Comparison of ENCODE assay signal across 17 cellular contexts in genomic region chr1:2540816-2541492, GRCh38. TPM values are rescaled to one million over a fixed set of nuclear protein-coding genes. Genes with fewer than 3 reads are reported as not detected.
DNase-seq lines count a peak whose midpoint lies in the region; ATAC-seq, FAIRE-seq and TF ChIP-seq lines count a peak whose summit lies in the region.
"Had no signal": no experiment of that assay in that cellular context is flagged by ENCODE, and none has a peak within 500 bp of the region (broad histone marks: within the 10 kb centered on the region; RNA-seq: fewer than 3 reads in every experiment).

No MANE protein-coding gene starts in this region.

- peaks cover 9% of the 10 kb centered on the region for H3K27me3 Mint-ChIP-seq in neural crest cell (ENCODE audit: low read depth)

- no peaks in the 10 kb centered on the region for H4K20me1 ChIP-seq in SK-N-SH (ENCODE audit: insufficient read depth)
- no peaks in the 10 kb centered on the region for H4K20me1 ChIP-seq in K562 (replicated peaks; ENCODE audit: control insufficient read depth, insufficient read depth, low read length)
- H4K20me1 ChIP-seq in Karpas-422 (ENCODE audit: insufficient read depth, low read depth, low read length): no peaks in the 10 kb centered on the region

- no peak overlapping the region for H3K27ac ChIP-seq in SK-N-SH (ENCODE audit: low read depth in 2 of 2, low read length in 1 of 2)
- H3K27ac ChIP-seq in K562 (ENCODE audit: extremely low read depth, low read depth, low read length): peak overlapping the region; percentile 63; the same call in 2 of the 3 replicates
- no peak overlapping the region for H3K27ac ChIP-seq in Karpas-422 (ENCODE audit: low read length)
- H3K27ac ChIP-seq: gastroesophageal sphincter had no signal

- CTCF ChIA-PET in SK-N-SH (lab: Yijun Ruan, JAX) (interaction anchor here (0.8 kb wide), 1 partner anchor 10 kb away, joined by 3 read pairs; no protein-coding TSS in a partner anchor), K562 (lab: Yijun Ruan, JAX; ENCODE audit: low intra/inter-chr PET ratio) (no interaction called here)

- H3K4me2 ChIP-seq in SK-N-SH (no peak overlapping the region), K562 (ENCODE audit: insufficient read depth, low read length) (peak overlapping the region; percentile 54), Karpas-422 (ENCODE audit: low read depth, low read length, poor library complexity, severe bottlenecking) (no peak overlapping the region)

- H3K79me2 ChIP-seq in SK-N-SH (ENCODE audit: insufficient read depth) (no peaks in the 10 kb centered on the region), K562 (ENCODE audit: control insufficient read depth, insufficient read depth, low read length) (no peaks in the 10 kb centered on the region), Karpas-422 (ENCODE audit: low read length) (no peaks in the 10 kb centered on the region)

- no peak overlapping the region for H3K4me3 ChIP-seq in SK-N-SH (ENCODE audit: low read depth in 2 of 2, low read length in 1 of 2)
- peak overlapping the region; percentile 7; the same call in 1 of the 2 replicates for H3K4me3 ChIP-seq in K562
- no peak overlapping the region for H3K4me3 ChIP-seq in Karpas-422 (ENCODE audit: low read length)
- H3K4me3 ChIP-seq: gastroesophageal sphincter, lung had no signal

- H3K27ac Mint-ChIP-seq in neural crest cell (ENCODE audit: unreplicated experiment): no peak overlapping the region
- H3K27ac Mint-ChIP-seq: activated naive CD4-positive, alpha-beta T cell treated with anti-CD3 and anti-CD28 coated beads, Interleukin-2, amount 10 ng/mL, durations not matched to agents 7 days and 5 days; dendritic cell treated with granulocyte-macrophage colony-stimulating factor and Interleukin-4, amounts not matched to agents 40 ng/mL and 50 ng/mL, for 4 days; natural killer cell; T-helper 1 cell treated with Interleukin-12 subunit alpha and Interleukin-12 subunit beta and Interleukin-4 antibody, amounts not matched to agents 30 μg/mL and 1 μg/mL, for 36 hours had no signal

- H3K9me3 ChIP-seq in SK-N-SH: no peaks in the 10 kb centered on the region
- no peaks in the 10 kb centered on the region for H3K9me3 ChIP-seq in K562 (replicated peaks; ENCODE audit: control insufficient read depth, insufficient read depth, low read depth, low read length)
- no peaks in the 10 kb centered on the region for H3K9me3 ChIP-seq in Karpas-422 (ENCODE audit: low read length)
- H3K9me3 ChIP-seq: gastroesophageal sphincter had no signal

- H3F3A ChIP-seq in SK-N-SH (replicated peaks; ENCODE audit: insufficient read depth): no peaks in the 10 kb centered on the region

- TF ChIP-seq POLR2A in K562 (conservative IDR thresholded peaks at IDR 0.05): no peak

- no TSS peak for BruUV-seq in K562 (replicated peaks; lab: Mats Ljungman, UMichigan)

- no peaks in the 10 kb centered on the region for H3K9me2 ChIP-seq in SK-N-SH
- H3K9me2 ChIP-seq in Karpas-422 (replicated peaks; ENCODE audit: insufficient read depth, low read length): no peaks in the 10 kb centered on the region

- POLR2A ChIA-PET in SK-N-SH (lab: Yijun Ruan, JAX) (no interaction called here), K562 (lab: Yijun Ruan, JAX) (interaction anchor here (0.6 to 0.7 kb wide), 2 partner anchors 8 to 86 kb away, joined by 4 read pairs; no protein-coding TSS in a partner anchor)

- H3K36me3 ChIP-seq in SK-N-SH (replicated peaks in 1 of 2; ENCODE audit: control insufficient read depth in 1 of 2, insufficient read depth in 2 of 2, low read length in 1 of 2) (no peaks in the 10 kb centered on the region), K562 (ENCODE audit: control insufficient read depth, insufficient read depth, low read length) (no peaks in the 10 kb centered on the region), Karpas-422 (ENCODE audit: insufficient read depth, low read length) (no peaks in the 10 kb centered on the region)
- H3K36me3 ChIP-seq: gastroesophageal sphincter had no signal

- H3K4me1 Mint-ChIP-seq in neural crest cell: peaks cover 33% of the 10 kb centered on the region

- H2AFZ ChIP-seq in SK-N-SH (ENCODE audit: low read depth) (no peak overlapping the region), K562 (ENCODE audit: low read depth, low read length) (peak overlapping the region; percentile 78), Karpas-422 (ENCODE audit: low read length) (no peak overlapping the region)

- ATAC-seq in SK-N-SH treated with all-trans-retinoic acid at 6 μM for 48 hours: no peak
- ATAC-seq in K562: peak; percentile 9; the same call in 2 of the 3 replicates
- ATAC-seq in HG02571 (IDR thresholded peaks at IDR 0.05; ENCODE audit: unreplicated experiment): no peak
- ATAC-seq: gastroesophageal sphincter had no signal

- no peak for TF ChIP-seq RAD21 in SK-N-SH (IDR thresholded peaks at IDR 0.05; ENCODE audit: low read length)
- TF ChIP-seq RAD21 in K562 (CRISPR knock-in tag; conservative IDR thresholded peaks at IDR 0.05 in 1 of 2, IDR thresholded peaks at IDR 0.05 in 1 of 2): no peak

- H3K4me1 ChIP-seq in SK-N-SH (ENCODE audit: control insufficient read depth in 1 of 2, insufficient read depth in 2 of 2, low read depth in 1 of 2, low read length in 1 of 2) (peaks cover 0 to 42% of the 10 kb centered on the region in 2 experiments; a peak in 1 of 4 replicates), K562 (replicated peaks in 1 of 2; ENCODE audit: control insufficient read depth in 2 of 2, insufficient read depth in 2 of 2, low read length in 2 of 2) (peaks cover 54 to 81% of the 10 kb centered on the region in 2 experiments), Karpas-422 (ENCODE audit: low read length) (peaks cover 5% of the 10 kb centered on the region)

- 51% methylated on average over 20 of the region's 39 CpGs for WGBS in SK-N-SH (ENCODE audit: low lambda C conversion rate)
- 38% methylated on average over 7 of the region's 39 CpGs for WGBS in K562 (ENCODE audit: insufficient coverage, low coverage, missing lambda C conversion rate)

- no peaks in the 10 kb centered on the region for H3K9me3 Mint-ChIP-seq in neural crest cell
- H3K9me3 Mint-ChIP-seq: activated naive CD4-positive, alpha-beta T cell treated with anti-CD3 and anti-CD28 coated beads, Interleukin-2, amount 10 ng/mL, durations not matched to agents 7 days and 5 days; dendritic cell treated with granulocyte-macrophage colony-stimulating factor and Interleukin-4, amounts not matched to agents 40 ng/mL and 50 ng/mL, for 4 days; natural killer cell; T-helper 1 cell treated with Interleukin-12 subunit alpha and Interleukin-12 subunit beta and Interleukin-4 antibody, amounts not matched to agents 30 μg/mL and 1 μg/mL, for 36 hours had no signal

- peak; percentile 60 for DNase-seq in SK-N-SH
- peak; percentile 20 for DNase-seq in NCI-H1694 (lab: John Stamatoyannopoulos, UW)
- peak; percentile 71 to 80 (median 74) for DNase-seq in K562 (ENCODE audit: extremely low read depth in 1 of 4, low spot score in 3 of 4)
- DNase-seq in neural crest cell (ENCODE audit: low read depth, low spot score): peak; percentile 58
- DNase-seq in Karpas-422: no peak
- DNase-seq in T-helper 9 cell: no peak
- DNase-seq: ACHN; activated naive CD4-positive, alpha-beta T cell treated with anti-CD3 and anti-CD28 coated beads, Interleukin-2, amount 10 ng/mL, durations not matched to agents 7 days and 5 days; natural killer cell; NCI-H187 treated with DMSO at 0.1 percent for 48 hours; NK-92 treated with Interleukin-12 subunit alpha and Interleukin-12 subunit beta, amount 100 ng/mL, for 24 hours had no signal

- TF ChIP-seq CTCF in SK-N-SH (IDR thresholded peaks at IDR 0.05) (no peak), K562 (IDR thresholded peaks at IDR 0.05 in 2 of 3, conservative IDR thresholded peaks at IDR 0.05 in 1 of 3; ENCODE audit: insufficient read depth in 2 of 3, low read depth in 1 of 3, low read length in 3 of 3) (no peak), neural crest cell (conservative IDR thresholded peaks at IDR 0.05) (no peak)

- H3K9ac ChIP-seq in SK-N-SH (no peak overlapping the region), K562 (ENCODE audit: insufficient read depth in 1 of 2, low read depth in 2 of 2, low read length in 2 of 2) (peak overlapping the region; percentile 40 to 84; a peak in 3 of 4 replicates), Karpas-422 (ENCODE audit: low read length) (no peak overlapping the region)

- no peaks in the 10 kb centered on the region for H3K36me3 Mint-ChIP-seq in neural crest cell (ENCODE audit: low read depth)
- H3K36me3 Mint-ChIP-seq: activated naive CD4-positive, alpha-beta T cell treated with anti-CD3 and anti-CD28 coated beads, Interleukin-2, amount 10 ng/mL, durations not matched to agents 7 days and 5 days; natural killer cell had no signal

- FAIRE-seq in K562 (lab: Jason Lieb, UNC): no peak

- H3K4me3 Mint-ChIP-seq in neural crest cell: peak overlapping the region; percentile 82
- H3K4me3 Mint-ChIP-seq: activated naive CD4-positive, alpha-beta T cell treated with anti-CD3 and anti-CD28 coated beads, Interleukin-2, amount 10 ng/mL, durations not matched to agents 7 days and 5 days; dendritic cell treated with granulocyte-macrophage colony-stimulating factor and Interleukin-4, amounts not matched to agents 40 ng/mL and 50 ng/mL, for 4 days; natural killer cell; T-helper 1 cell treated with Interleukin-12 subunit alpha and Interleukin-12 subunit beta and Interleukin-4 antibody, amounts not matched to agents 30 μg/mL and 1 μg/mL, for 36 hours had no signal

- H3K9me1 ChIP-seq in K562 (ENCODE audit: control insufficient read depth, insufficient read depth, low read length): peaks cover 7% of the 10 kb centered on the region

- in situ Hi-C loops in K562 (cut with MboI): loop anchor here (25.0 kb wide), 1 partner anchor 354 kb away; the partner anchor contains the start of gene FAAP20

- H3K27me3 ChIP-seq in SK-N-SH (ENCODE audit: insufficient read depth) (no peaks in the 10 kb centered on the region), K562 (ENCODE audit: control insufficient read depth in 2 of 2, insufficient read depth in 2 of 2, low read length in 2 of 2) (peaks cover 5 to 22% of the 10 kb centered on the region in 2 experiments; a peak in 4 of 5 replicates), Karpas-422 (ENCODE audit: low read length) (no peaks in the 10 kb centered on the region)

- intact Hi-C loops in K562 (cut with micrococcal nuclease): loop anchor here (10.0 kb wide), 2 partner anchors 104 to 346 kb away; partner anchors contain the start of gene FAAP20

- TF ChIP-seq EP300 in SK-N-SH (IDR thresholded peaks at IDR 0.05; ENCODE audit: borderline replicate concordance in 1 of 2, low read depth in 1 of 2, low read length in 1 of 2) (no peak), K562 (IDR thresholded peaks at IDR 0.05; ENCODE audit: low read length) (no peak)

RNA-seq across cellular contexts. Expression of gene HES5, which starts 10.9 kb away (rescaled TPM):
- polyA plus RNA-seq in SK-N-SH (2012; rRNA removed) (0.03 and 0.05 TPM in 2 replicates), K562 (2011; rRNA removed) (not detected in 2 replicates), K562 (2014; fragmentation: Illumina TruSeq; extraction: Trizol) (not detected in 2 replicates), K562 (2014; fragmentation: Nextera tagmentation; extraction: Ambion mirVana) (not detected), K562 (2014; rRNA removed) (not detected in 2 replicates)
- 0.06 TPM in 1 of 2 replicates, not detected in the other for polyA plus RNA-seq in SK-N-SH (2012; cell fraction: cytosol; rRNA removed)
- 0.14 and 0.20 TPM in 2 replicates for polyA plus RNA-seq in SK-N-SH (2012; cell fraction: nucleus; rRNA removed)
- total RNA-seq in K562 (2011; cell fraction: chromatin; rRNA removed; ENCODE audit: low replicate concordance): not detected in 2 replicates
- total RNA-seq in K562 (2011; cell fraction: nucleolus; rRNA removed): not detected in 2 replicates
- total RNA-seq in K562 (2011; cell fraction: nucleoplasm; rRNA removed): not detected in 2 replicates
- total RNA-seq in K562 (2014; rRNA removed) (not detected in 2 replicates), K562 (2014; rRNA removed; fragmentation: Illumina TruSeq; extraction: Trizol) (not detected in 2 replicates), K562 (2015; rRNA removed; fragmentation: Illumina TruSeq; extraction: Trizol) (not detected in 2 replicates), K562 (2021) (not detected in 2 replicates), neural crest cell (90.9 and 92.2 TPM in 2 replicates)
- 0.04 TPM in 1 of 2 replicates, not detected in the other for polyA plus RNA-seq in K562 (2011; cell fraction: cytosol; rRNA removed)
- polyA plus RNA-seq in K562 (2011; cell fraction: nucleus; rRNA removed): not detected in 2 replicates
- polyA plus RNA-seq in K562 (2012): not detected in 2 replicates
- not detected in 2 replicates for polyA minus RNA-seq in K562 (2011; rRNA and poly(A)+ RNA removed)
- polyA minus RNA-seq in K562 (2011; cell fraction: cytosol; rRNA and poly(A)+ RNA removed): not detected in 2 replicates
- polyA minus RNA-seq in K562 (2011; cell fraction: nucleus; rRNA and poly(A)+ RNA removed): not detected in 2 replicates
- not detected in 2 replicates for total RNA-seq in Karpas-422 (2014; rRNA removed; shearing (Covaris generic); ENCODE audit: low replicate concordance)
- total RNA-seq: gastroesophageal sphincter, natural killer cell had no signal

RNA-seq across cellular contexts. Expression of gene PANK4, which starts 14.6 kb away (rescaled TPM):
- polyA plus RNA-seq in SK-N-SH (2012; rRNA removed) (15.1 and 16.6 TPM in 2 replicates), K562 (2011; rRNA removed) (23.3 and 39.3 TPM in 2 replicates), K562 (2014; fragmentation: Illumina TruSeq; extraction: Trizol) (31.5 and 31.8 TPM in 2 replicates), K562 (2014; fragmentation: Nextera tagmentation; extraction: Ambion mirVana) (1 to 10 TPM in 1 of 2 experiments, under 1 TPM in 1; 0.93 to 1.4 TPM), K562 (2014; rRNA removed) (41.3 and 42.3 TPM in 2 replicates)
- 5.9 and 8.7 TPM in 2 replicates for polyA plus RNA-seq in SK-N-SH (2012; cell fraction: cytosol; rRNA removed)
- polyA plus RNA-seq in SK-N-SH (2012; cell fraction: nucleus; rRNA removed): 64.1 and 71.4 TPM in 2 replicates
- total RNA-seq in K562 (2011; cell fraction: chromatin; rRNA removed; ENCODE audit: low replicate concordance): 114 and 307 TPM in 2 replicates
- 194 and 202 TPM in 2 replicates for total RNA-seq in K562 (2011; cell fraction: nucleolus; rRNA removed)
- 119 and 146 TPM in 2 replicates for total RNA-seq in K562 (2011; cell fraction: nucleoplasm; rRNA removed)
- total RNA-seq in K562 (2014; rRNA removed) (39.6 and 50.7 TPM in 2 replicates), K562 (2014; rRNA removed; fragmentation: Illumina TruSeq; extraction: Trizol) (15.3 and 19.2 TPM in 2 replicates), K562 (2015; rRNA removed; fragmentation: Illumina TruSeq; extraction: Trizol) (29.7 and 32.0 TPM in 2 replicates), K562 (2021) (55.6 and 61.3 TPM in 2 replicates), neural crest cell (62.5 and 65.5 TPM in 2 replicates)
- polyA plus RNA-seq in K562 (2011; cell fraction: cytosol; rRNA removed): 21.3 and 25.3 TPM in 2 replicates
- polyA plus RNA-seq in K562 (2011; cell fraction: nucleus; rRNA removed): 181 and 249 TPM in 2 replicates
- 28.4 and 32.3 TPM in 2 replicates for polyA plus RNA-seq in K562 (2012)
- 22.3 and 22.4 TPM in 2 replicates for polyA minus RNA-seq in K562 (2011; rRNA and poly(A)+ RNA removed)
- 35.2 and 42.6 TPM in 2 replicates for polyA minus RNA-seq in K562 (2011; cell fraction: cytosol; rRNA and poly(A)+ RNA removed)
- 116 and 142 TPM in 2 replicates for polyA minus RNA-seq in K562 (2011; cell fraction: nucleus; rRNA and poly(A)+ RNA removed)
- 25.1 and 25.8 TPM in 2 replicates for total RNA-seq in Karpas-422 (2014; rRNA removed; shearing (Covaris generic); ENCODE audit: low replicate concordance)

RNA-seq across cellular contexts. Expression of gene TNFRSF14, which starts 15.2 kb away (rescaled TPM):
- polyA plus RNA-seq in SK-N-SH (2012; rRNA removed) (0.19 and 0.28 TPM in 2 replicates), K562 (2011; rRNA removed) (0.68 and 1.3 TPM in 2 replicates), K562 (2014; fragmentation: Illumina TruSeq; extraction: Trizol) (0.58 and 0.89 TPM in 2 replicates), K562 (2014; fragmentation: Nextera tagmentation; extraction: Ambion mirVana) (not detected), K562 (2014; rRNA removed) (1.6 and 2.3 TPM in 2 replicates)
- polyA plus RNA-seq in SK-N-SH (2012; cell fraction: cytosol; rRNA removed): 0.03 and 0.08 TPM in 2 replicates
- polyA plus RNA-seq in SK-N-SH (2012; cell fraction: nucleus; rRNA removed): 0.61 and 0.96 TPM in 2 replicates
- total RNA-seq in K562 (2011; cell fraction: chromatin; rRNA removed; ENCODE audit: low replicate concordance): 2.5 and 7.5 TPM in 2 replicates
- total RNA-seq in K562 (2011; cell fraction: nucleolus; rRNA removed): 4.8 and 5.5 TPM in 2 replicates
- total RNA-seq in K562 (2011; cell fraction: nucleoplasm; rRNA removed): 3.3 and 3.4 TPM in 2 replicates
- total RNA-seq in K562 (2014; rRNA removed) (0.68 and 0.73 TPM in 2 replicates), K562 (2014; rRNA removed; fragmentation: Illumina TruSeq; extraction: Trizol) (0.11 and 0.16 TPM in 2 replicates), K562 (2015; rRNA removed; fragmentation: Illumina TruSeq; extraction: Trizol) (1.1 and 1.3 TPM in 2 replicates), K562 (2021) (1.8 and 2.1 TPM in 2 replicates), neural crest cell (0.61 TPM in 2 replicates)
- 0.97 and 1.0 TPM in 2 replicates for polyA plus RNA-seq in K562 (2011; cell fraction: cytosol; rRNA removed)
- 11.2 and 14.0 TPM in 2 replicates for polyA plus RNA-seq in K562 (2011; cell fraction: nucleus; rRNA removed)
- 3.3 and 11.5 TPM in 2 replicates for polyA plus RNA-seq in K562 (2012)
- polyA minus RNA-seq in K562 (2011; rRNA and poly(A)+ RNA removed): 0.15 and 0.18 TPM in 2 replicates
- polyA minus RNA-seq in K562 (2011; cell fraction: cytosol; rRNA and poly(A)+ RNA removed): not detected in 2 replicates
- polyA minus RNA-seq in K562 (2011; cell fraction: nucleus; rRNA and poly(A)+ RNA removed): 1.6 and 2.0 TPM in 2 replicates
- total RNA-seq in Karpas-422 (2014; rRNA removed; shearing (Covaris generic); ENCODE audit: low replicate concordance): 10.3 and 15.6 TPM in 2 replicates

RNA-seq across cellular contexts. Expression of gene PRXL2B, which starts 45.6 kb away (rescaled TPM):
- 28.0 and 33.7 TPM in 2 replicates for polyA plus RNA-seq in SK-N-SH (2012; rRNA removed)
- polyA plus RNA-seq in SK-N-SH (2012; cell fraction: cytosol; rRNA removed): 13.0 and 22.1 TPM in 2 replicates
- polyA plus RNA-seq in SK-N-SH (2012; cell fraction: nucleus; rRNA removed): 43.9 and 44.0 TPM in 2 replicates
- total RNA-seq in K562 (2011; cell fraction: chromatin; rRNA removed; ENCODE audit: low replicate concordance): 4.0 and 14.5 TPM in 2 replicates
- total RNA-seq in K562 (2011; cell fraction: nucleolus; rRNA removed): 13.0 and 14.3 TPM in 2 replicates
- total RNA-seq in K562 (2011; cell fraction: nucleoplasm; rRNA removed): 5.5 and 8.1 TPM in 2 replicates
- 14.0 and 16.4 TPM in 2 replicates for total RNA-seq in K562 (2014; rRNA removed)
- total RNA-seq in K562 (2014; rRNA removed; fragmentation: Illumina TruSeq; extraction: Trizol): 3.3 and 4.1 TPM in 2 replicates
- total RNA-seq in K562 (2015; rRNA removed; fragmentation: Illumina TruSeq; extraction: Trizol): 11.8 TPM in 2 replicates
- total RNA-seq in K562 (2021): 25.3 and 28.1 TPM in 2 replicates
- polyA plus RNA-seq in K562 (2011; rRNA removed): 6.7 and 7.0 TPM in 2 replicates
- 9.9 and 25.7 TPM in 2 replicates for polyA plus RNA-seq in K562 (2011; cell fraction: cytosol; rRNA removed)
- polyA plus RNA-seq in K562 (2011; cell fraction: nucleus; rRNA removed): 20.2 and 28.6 TPM in 2 replicates
- 11.9 and 22.1 TPM in 2 replicates for polyA plus RNA-seq in K562 (2012)
- polyA plus RNA-seq in K562 (2014; fragmentation: Illumina TruSeq; extraction: Trizol): 15.2 and 16.6 TPM in 2 replicates
- 1 to 10 TPM in 1 of 2 experiments, under 1 TPM in 1; 0.99 to 1.7 TPM for polyA plus RNA-seq in K562 (2014; fragmentation: Nextera tagmentation; extraction: Ambion mirVana)
- 17.6 and 20.7 TPM in 2 replicates for polyA plus RNA-seq in K562 (2014; rRNA removed)
- 1.8 and 4.0 TPM in 2 replicates for polyA minus RNA-seq in K562 (2011; rRNA and poly(A)+ RNA removed)
- polyA minus RNA-seq in K562 (2011; cell fraction: cytosol; rRNA and poly(A)+ RNA removed): 3.9 and 7.0 TPM in 2 replicates
- polyA minus RNA-seq in K562 (2011; cell fraction: nucleus; rRNA and poly(A)+ RNA removed): 5.4 and 6.8 TPM in 2 replicates
- 51.3 and 58.9 TPM in 2 replicates for total RNA-seq in neural crest cell
- total RNA-seq in Karpas-422 (2014; rRNA removed; shearing (Covaris generic); ENCODE audit: low replicate concordance): 0.89 and 0.90 TPM in 2 replicates

Comparison
In these comparisons a context has a peak if more than half of its experiments do, and no peak if none do; other contexts are left out.
1. DNase-seq: peak in SK-N-SH (single experiment), NCI-H1694 (single experiment), K562 (4 of 4) and neural crest cell (single experiment); none in Karpas-422 (single experiment) and T-helper 9 cell (single experiment).
2. H3K9ac ChIP-seq: peak in K562 (2 of 2); none in SK-N-SH (single experiment) and Karpas-422 (single experiment).
3. RNA of gene HES5, which starts 10.9 kb away (total RNA-seq): 90.9 to 92.2 TPM in neural crest cell; not detected in K562 and not detected in Karpas-422; every median in the first group is over 10 times any median in the second.